35 cellular contexts compared by ENCODE assay signal in the genomic region with DNA sequence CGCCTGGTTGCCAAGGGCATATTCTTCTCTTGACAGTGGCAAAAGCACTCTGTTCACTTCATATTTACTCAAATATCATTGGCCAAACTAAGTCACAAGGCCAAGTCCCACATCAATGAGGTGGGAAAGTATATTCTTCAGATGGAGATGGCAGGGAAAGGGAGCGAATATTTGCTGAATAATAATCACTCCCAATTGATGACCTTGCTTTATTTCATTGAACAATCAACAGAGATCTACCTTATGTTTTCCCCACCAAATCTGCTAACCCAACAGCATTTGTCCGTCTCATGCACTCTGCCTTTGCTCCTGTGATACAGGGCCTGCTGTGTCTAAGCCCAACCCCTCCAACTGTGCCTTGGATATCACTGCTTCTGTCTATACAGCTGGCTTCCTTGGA. TPM values are rescaled to one million over a fixed set of nuclear protein-coding genes. Genes with fewer than 3 reads are reported as not detected.
"Had no signal": no experiment of that assay in that cellular context is flagged by ENCODE, and none has a peak within 500 bp of the region (broad histone marks: within the 10 kb centered on the region; RNA-seq: fewer than 3 reads in every experiment).

No MANE protein-coding gene starts in this region.

- H3K27ac ChIP-seq: adrenal gland, body of pancreas, brain microvascular endothelial cell, breast epithelium, VCaP had no signal

- H3K4me1 ChIP-seq: adrenal gland, body of pancreas, breast epithelium had no signal

- H3K9me3 ChIP-seq: adrenal gland, body of pancreas, breast epithelium had no signal

- H3K36me3 ChIP-seq: adrenal gland, brain microvascular endothelial cell, breast epithelium had no signal

- H3K27me3 ChIP-seq: adrenal gland, body of pancreas, brain microvascular endothelial cell, breast epithelium had no signal

- ATAC-seq: activated CD8-positive, alpha-beta T cell treated with anti-CD3 and anti-CD28 coated beads for 36 hours; activated naive CD4-positive, alpha-beta T cell treated with anti-CD3 and anti-CD28 coated beads, Interleukin-2, amount 50 U/mL, for 72 hours; activated T-cell treated with anti-CD3 and anti-CD28 coated beads, Interleukin-2, amount 50 U/mL, for 4 hours; activated T-cell treated with anti-CD3 and anti-CD28 coated beads, Interleukin-2, amount 50 U/mL, for 72 hours; activated T-helper 17 cell treated with anti-CD3 and anti-CD28 coated beads, Interleukin-2, amount 50 U/mL, for 72 hours; body of pancreas had no signal

- FAIRE-seq: astrocyte, TTC549 had no signal

- H3K4me3 ChIP-seq: adrenal gland, body of pancreas, breast epithelium had no signal

- DNase-seq: activated B cell treated with CpG ODN at 0.5 μM for 24 hours; activated CD4-positive, alpha-beta memory T cell treated with anti-CD3 and anti-CD28 coated beads for 36 hours; activated CD4-positive, alpha-beta T cell treated with anti-CD3 and anti-CD28 coated beads for 4 hours; activated CD4-positive, alpha-beta T cell treated with anti-CD3 and anti-CD28 coated beads, Interleukin-2, amount 10 ng/mL, durations not matched to agents 24 days and 14 days; activated CD4-positive, alpha-beta T cell treated with anti-CD3 and anti-CD28 coated beads, Interleukin-2, amount 50 U/mL, for 1 hour; activated CD4-positive, alpha-beta T cell treated with anti-CD3 and anti-CD28 coated beads, Interleukin-2, amount 50 U/mL, for 4 hours; activated CD4-positive, CD25-positive, alpha-beta regulatory T cell treated with anti-CD3 and anti-CD28 coated beads, Interleukin-2, amount 50 U/mL, for 72 hours; activated CD8-positive, alpha-beta memory T cell treated with anti-CD3 and anti-CD28 coated beads, Interleukin-2, amount 50 U/mL, for 4 hours; activated CD8-positive, alpha-beta T cell treated with anti-CD3 and anti-CD28 coated beads for 36 hours; activated effector memory CD4-positive, alpha-beta T cell treated with anti-CD3 and anti-CD28 coated beads, Interleukin-2, amount 50 U/mL, for 16 hours; activated gamma-delta T cell treated with Interleukin-2 at 50 U/mL for 16 hours; activated naive CD4-positive, alpha-beta T cell; activated naive CD4-positive, alpha-beta T cell treated with anti-CD3 and anti-CD28 coated beads for 36 hours; activated naive CD4-positive, alpha-beta T cell treated with anti-CD3 and anti-CD28 coated beads, Interleukin-2, amount 50 U/mL, for 16 hours; activated naive CD8-positive, alpha-beta T cell treated with anti-CD3 and anti-CD28 coated beads for 36 hours; activated T-cell treated with anti-CD3 and anti-CD28 coated beads for 4 hours; activated T-cell treated with anti-CD3 and anti-CD28 coated beads, Interleukin-2, amount 50 U/mL, for 1 hour; activated T-cell treated with anti-CD3 and anti-CD28 coated beads, Interleukin-2, amount 50 U/mL, for 4 hours; activated T-cell treated with anti-CD3 and anti-CD28 coated beads, Interleukin-2, amount 50 U/mL, for 72 hours; adrenal gland; amniotic stem cell; aorta; body of pancreas; brain microvascular endothelial cell; central memory CD4-positive, alpha-beta T cell; T-helper 2 cell; T-helper 9 cell had no signal

RNA-seq across cellular contexts. Expression of a gene that starts 45.2 kb away (rescaled TPM):
- total RNA-seq: activated B cell treated with CpG ODN at 0.5 μM for 24 hours; activated CD4-positive, alpha-beta memory T cell treated with anti-CD3 and anti-CD28 coated beads for 36 hours; activated CD4-positive, alpha-beta T cell treated with anti-CD3 and anti-CD28 coated beads, Interleukin-2, amount 10 ng/mL, durations not matched to agents 24 days and 14 days; activated CD8-positive, alpha-beta memory T cell treated with anti-CD3 and anti-CD28 coated beads for 36 hours; activated CD8-positive, alpha-beta T cell treated with anti-CD3 and anti-CD28 coated beads for 36 hours; activated naive CD4-positive, alpha-beta T cell treated with anti-CD3 and anti-CD28 coated beads for 36 hours; activated naive CD4-positive, alpha-beta T cell treated with anti-CD3 and anti-CD28 coated beads, Interleukin-2, amount 50 U/mL, for 72 hours; activated naive CD8-positive, alpha-beta T cell treated with anti-CD3 and anti-CD28 coated beads for 36 hours; activated T-cell treated with anti-CD3 and anti-CD28 coated beads, Interleukin-2, amount 50 U/mL, for 4 hours; activated T-cell treated with anti-CD3 and anti-CD28 coated beads, Interleukin-2, amount 50 U/mL, for 72 hours; activated T-helper 1 cell treated with anti-CD3 and anti-CD28 coated beads, Interleukin-12 subunit alpha, Interleukin-12 subunit beta, Interleukin-2, Interleukin-4 antibody, amounts not matched to agents 30 ng/mL and 10 ng/mL and 1 ng/mL, durations not matched to agents 14 hours and 24 hours and 36 hours; activated T-helper 17 cell treated with anti-CD3 and anti-CD28 coated beads, Interleukin-2, amount 50 U/mL, for 72 hours had no signal
